38 cellular contexts compared by ENCODE assay signal in the genomic region with DNA sequence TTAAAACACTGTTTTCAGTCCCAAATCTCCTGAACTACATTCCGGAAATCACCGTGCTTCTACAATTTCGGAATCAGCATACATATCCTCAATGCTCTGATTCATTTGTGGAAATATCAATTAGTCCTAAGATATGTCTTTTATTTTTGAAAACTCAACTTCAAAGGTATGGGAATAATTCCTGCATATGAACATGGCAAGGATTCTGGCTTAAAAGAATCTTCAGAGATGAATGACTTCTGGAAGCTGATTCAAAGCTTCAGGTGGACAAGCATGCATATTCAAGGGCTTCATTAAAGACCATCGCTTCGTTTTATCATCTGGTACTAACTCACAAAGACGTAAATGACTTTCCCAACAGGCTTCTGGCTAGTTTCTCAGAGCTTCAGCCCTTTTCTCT.
"Had no signal": no experiment of that assay in that cellular context is flagged by ENCODE, and none has a peak within 500 bp of the region (broad histone marks: within the 10 kb centered on the region; RNA-seq: fewer than 3 reads in every experiment).

No MANE protein-coding gene starts in this region.

- DNase-seq: activated effector memory CD4-positive, alpha-beta T cell treated with anti-CD3 and anti-CD28 coated beads, Interleukin-2, amount 50 U/mL, for 16 hours; activated effector memory CD4-positive, alpha-beta T cell treated with Interleukin-2 at 50 U/mL for 16 hours; activated gamma-delta T cell; activated gamma-delta T cell treated with Interleukin-2 at 50 U/mL for 16 hours; activated naive CD4-positive, alpha-beta T cell; activated naive CD4-positive, alpha-beta T cell treated with anti-CD3 and anti-CD28 coated beads for 36 hours; activated naive CD4-positive, alpha-beta T cell treated with anti-CD3 and anti-CD28 coated beads, Interleukin-2, amount 10 ng/mL, durations not matched to agents 7 days and 5 days; activated naive CD4-positive, alpha-beta T cell treated with anti-CD3 and anti-CD28 coated beads, Interleukin-2, amount 50 U/mL, for 16 hours; activated naive CD4-positive, alpha-beta T cell treated with Interleukin-2 at 50 U/mL for 16 hours; activated naive CD8-positive, alpha-beta T cell treated with anti-CD3 and anti-CD28 coated beads for 36 hours; activated naive CD8-positive, alpha-beta T cell treated with anti-CD3 and anti-CD28 coated beads, Interleukin-2, amount 10 ng/mL, durations not matched to agents 7 days and 5 days; activated naive CD8-positive, alpha-beta T cell treated with anti-CD3 and anti-CD28 coated beads, Interleukin-2, amount 50 U/mL, for 24 hours; activated T-cell treated with anti-CD3 and anti-CD28 coated beads for 4 hours; activated T-cell treated with anti-CD3 and anti-CD28 coated beads, Interleukin-2, amount 50 U/mL, for 1 hour; activated T-cell treated with anti-CD3 and anti-CD28 coated beads, Interleukin-2, amount 50 U/mL, for 24 hours; activated T-cell treated with anti-CD3 and anti-CD28 coated beads, Interleukin-2, amount 50 U/mL, for 4 hours; activated T-cell treated with anti-CD3 and anti-CD28 coated beads, Interleukin-2, amount 50 U/mL, for 48 hours; activated T-cell treated with anti-CD3 and anti-CD28 coated beads, Interleukin-2, amount 50 U/mL, for 72 hours; adrenal gland; amniotic stem cell; amygdala; anterior cingulate cortex; aorta; body of pancreas; brain microvascular endothelial cell; central memory CD4-positive, alpha-beta T cell; cerebellar nuclear complex had no signal

- H3K36me3 Mint-ChIP-seq: activated naive CD4-positive, alpha-beta T cell treated with anti-CD3 and anti-CD28 coated beads, Interleukin-2, amount 10 ng/mL, durations not matched to agents 7 days and 5 days; activated naive CD4-positive, alpha-beta T cell treated with anti-CD3 and anti-CD28 coated beads, Interleukin-2, amount 50 U/mL, for 24 hours; activated naive CD4-positive, alpha-beta T cell treated with anti-CD3 and anti-CD28 coated beads, Interleukin-2, amount 50 U/mL, for 72 hours; activated naive CD8-positive, alpha-beta T cell; activated naive CD8-positive, alpha-beta T cell treated with anti-CD3 and anti-CD28 coated beads for 36 hours; activated naive CD8-positive, alpha-beta T cell treated with anti-CD3 and anti-CD28 coated beads, Interleukin-2, amount 10 ng/mL, durations not matched to agents 7 days and 5 days; brain had no signal

- FAIRE-seq: bronchial epithelial cell had no signal

- H3K4me3 ChIP-seq: adrenal gland, ascending aorta, body of pancreas, cardiac muscle cell had no signal

- H3K4me3 Mint-ChIP-seq: activated naive CD4-positive, alpha-beta T cell treated with anti-CD3 and anti-CD28 coated beads for 36 hours; activated naive CD4-positive, alpha-beta T cell treated with anti-CD3 and anti-CD28 coated beads, Interleukin-2, amount 10 ng/mL, durations not matched to agents 7 days and 5 days; activated naive CD4-positive, alpha-beta T cell treated with anti-CD3 and anti-CD28 coated beads, Interleukin-2, amount 50 U/mL, for 24 hours; activated naive CD8-positive, alpha-beta T cell; activated naive CD8-positive, alpha-beta T cell treated with anti-CD3 and anti-CD28 coated beads for 36 hours; activated naive CD8-positive, alpha-beta T cell treated with anti-CD3 and anti-CD28 coated beads, Interleukin-2, amount 10 ng/mL, durations not matched to agents 7 days and 5 days; activated naive CD8-positive, alpha-beta T cell treated with anti-CD3 and anti-CD28 coated beads, Interleukin-2, amount 50 U/mL, for 24 hours; activated T-cell treated with anti-CD3 and anti-CD28 coated beads, Interleukin-2, amount 50 U/mL, for 24 hours; activated T-cell treated with anti-CD3 and anti-CD28 coated beads, Interleukin-2, amount 50 U/mL, for 4 hours; activated T-cell treated with anti-CD3 and anti-CD28 coated beads, Interleukin-2, amount 50 U/mL, for 72 hours; activated T-helper 1 cell treated with anti-CD3 and anti-CD28 coated beads, Interleukin-12 subunit alpha, Interleukin-12 subunit beta, Interleukin-2, Interleukin-4 antibody, amounts not matched to agents 30 ng/mL and 10 ng/mL and 1 ng/mL, durations not matched to agents 14 hours and 24 hours and 36 hours; activated T-helper 17 cell treated with anti-CD3 and anti-CD28 coated beads, Interleukin-2, amount 50 U/mL, for 72 hours; brain; central memory CD8-positive, alpha-beta T cell had no signal

- ATAC-seq: activated naive CD4-positive, alpha-beta T cell treated with anti-CD3 and anti-CD28 coated beads, Interleukin-2, amount 50 U/mL, for 72 hours; activated naive CD8-positive, alpha-beta T cell treated with anti-CD3 and anti-CD28 coated beads, Interleukin-2, amount 50 U/mL, for 24 hours; activated T-cell treated with anti-CD3 and anti-CD28 coated beads, Interleukin-2, amount 50 U/mL, for 4 hours; activated T-cell treated with anti-CD3 and anti-CD28 coated beads, Interleukin-2, amount 50 U/mL, for 72 hours; activated T-helper 17 cell treated with anti-CD3 and anti-CD28 coated beads, Interleukin-2, amount 50 U/mL, for 72 hours; body of pancreas had no signal

- H3K27me3 Mint-ChIP-seq: activated naive CD4-positive, alpha-beta T cell treated with anti-CD3 and anti-CD28 coated beads, Interleukin-2, amount 10 ng/mL, durations not matched to agents 7 days and 5 days; activated naive CD8-positive, alpha-beta T cell treated with anti-CD3 and anti-CD28 coated beads, Interleukin-2, amount 50 U/mL, for 24 hours; activated T-helper 17 cell treated with anti-CD3 and anti-CD28 coated beads, Interleukin-2, amount 50 U/mL, for 72 hours; brain; central memory CD8-positive, alpha-beta T cell had no signal

- H3K4me1 Mint-ChIP-seq: activated naive CD4-positive, alpha-beta T cell treated with anti-CD3 and anti-CD28 coated beads, Interleukin-2, amount 10 ng/mL, durations not matched to agents 7 days and 5 days; activated naive CD4-positive, alpha-beta T cell treated with anti-CD3 and anti-CD28 coated beads, Interleukin-2, amount 50 U/mL, for 24 hours; activated naive CD8-positive, alpha-beta T cell treated with anti-CD3 and anti-CD28 coated beads for 36 hours; activated naive CD8-positive, alpha-beta T cell treated with anti-CD3 and anti-CD28 coated beads, Interleukin-2, amount 10 ng/mL, durations not matched to agents 7 days and 5 days; activated naive CD8-positive, alpha-beta T cell treated with anti-CD3 and anti-CD28 coated beads, Interleukin-2, amount 50 U/mL, for 24 hours; activated T-helper 17 cell treated with anti-CD3 and anti-CD28 coated beads, Interleukin-2, amount 50 U/mL, for 72 hours; brain; central memory CD8-positive, alpha-beta T cell had no signal

- H3K27ac ChIP-seq: adrenal gland, ascending aorta, body of pancreas, brain microvascular endothelial cell, cardiac muscle cell had no signal

- H3K9me3 ChIP-seq: body of pancreas had no signal

- H3K4me1 ChIP-seq: adrenal gland, ascending aorta, body of pancreas had no signal

- H3K27ac Mint-ChIP-seq: activated naive CD4-positive, alpha-beta T cell treated with anti-CD3 and anti-CD28 coated beads for 36 hours; activated naive CD4-positive, alpha-beta T cell treated with anti-CD3 and anti-CD28 coated beads, Interleukin-2, amount 10 ng/mL, durations not matched to agents 7 days and 5 days; activated naive CD4-positive, alpha-beta T cell treated with anti-CD3 and anti-CD28 coated beads, Interleukin-2, amount 50 U/mL, for 24 hours; activated naive CD4-positive, alpha-beta T cell treated with anti-CD3 and anti-CD28 coated beads, Interleukin-2, amount 50 U/mL, for 72 hours; activated naive CD8-positive, alpha-beta T cell; activated naive CD8-positive, alpha-beta T cell treated with anti-CD3 and anti-CD28 coated beads for 36 hours; activated naive CD8-positive, alpha-beta T cell treated with anti-CD3 and anti-CD28 coated beads, Interleukin-2, amount 10 ng/mL, durations not matched to agents 7 days and 5 days; activated naive CD8-positive, alpha-beta T cell treated with anti-CD3 and anti-CD28 coated beads, Interleukin-2, amount 50 U/mL, for 24 hours; activated T-cell treated with anti-CD3 and anti-CD28 coated beads, Interleukin-2, amount 50 U/mL, for 24 hours; activated T-cell treated with anti-CD3 and anti-CD28 coated beads, Interleukin-2, amount 50 U/mL, for 72 hours; activated T-helper 1 cell treated with anti-CD3 and anti-CD28 coated beads, Interleukin-12 subunit alpha, Interleukin-12 subunit beta, Interleukin-2, Interleukin-4 antibody, amounts not matched to agents 30 ng/mL and 10 ng/mL and 1 ng/mL, durations not matched to agents 14 hours and 24 hours and 36 hours; activated T-helper 17 cell treated with anti-CD3 and anti-CD28 coated beads, Interleukin-2, amount 50 U/mL, for 72 hours; activated T-helper 2 cell treated with anti-CD3 and anti-CD28 coated beads, Interferon-gamma antibody, Interleukin-2, Interleukin-4, amounts not matched to agents 10 μg/mL and 5 μg/mL and 100 μg/mL, durations not matched to agents 14 hours and 24 hours and 36 hours; brain had no signal

- H3K9me3 Mint-ChIP-seq: activated naive CD4-positive, alpha-beta T cell treated with anti-CD3 and anti-CD28 coated beads, Interleukin-2, amount 10 ng/mL, durations not matched to agents 7 days and 5 days; activated T-cell treated with anti-CD3 and anti-CD28 coated beads, Interleukin-2, amount 50 U/mL, for 24 hours; activated T-helper 1 cell treated with anti-CD3 and anti-CD28 coated beads, Interleukin-12 subunit alpha, Interleukin-12 subunit beta, Interleukin-2, Interleukin-4 antibody, amounts not matched to agents 30 ng/mL and 10 ng/mL and 1 ng/mL, durations not matched to agents 14 hours and 24 hours and 36 hours; activated T-helper 2 cell treated with anti-CD3 and anti-CD28 coated beads, Interferon-gamma antibody, Interleukin-2, Interleukin-4, amounts not matched to agents 10 μg/mL and 5 μg/mL and 100 μg/mL, durations not matched to agents 14 hours and 24 hours and 36 hours had no signal

- H3K27me3 ChIP-seq: adrenal gland, ascending aorta, body of pancreas, brain microvascular endothelial cell, cardiac muscle cell had no signal

- H3K36me3 ChIP-seq: adrenal gland, ascending aorta, brain microvascular endothelial cell, cardiac muscle cell had no signal
